Comparison of ENCODE assay signal across 29 cellular contexts in genomic region chr7:104839842-104840241, GRCh38.
"Had no signal": no experiment of that assay in that cellular context is flagged by ENCODE, and none has a peak within 500 bp of the region (broad histone marks: within the 10 kb centered on the region; RNA-seq: fewer than 3 reads in every experiment).

No MANE protein-coding gene starts in this region.

- H3K9me3 Mint-ChIP-seq: dendritic cell treated with granulocyte-macrophage colony-stimulating factor and Interleukin-4, amounts not matched to agents 40 ng/mL and 50 ng/mL, for 4 days; effector memory CD8-positive, alpha-beta T cell; endodermal cell had no signal

- DNase-seq: colonic mucosa; cortex of kidney; dermis blood vessel endothelial cell; dorsolateral prefrontal cortex; effector CD4-positive, alpha-beta T cell; effector CD8-positive, alpha-beta T cell; effector memory CD4-positive, alpha-beta T cell; effector memory CD8-positive, alpha-beta T cell; endodermal cell; erythroblast; esophagus squamous epithelium; foreskin fibroblast; foreskin keratinocyte; foreskin melanocyte; gastrocnemius medialis; glutamatergic neuron; head of caudate nucleus; heart left ventricle; heart right ventricle; hippocampal formation had no signal

- H3K27me3 Mint-ChIP-seq: dendritic cell treated with granulocyte-macrophage colony-stimulating factor and Interleukin-4, amounts not matched to agents 40 ng/mL and 50 ng/mL, for 4 days had no signal

- H3K36me3 ChIP-seq: colonic mucosa, esophagus muscularis mucosa, esophagus squamous epithelium, gastrocnemius medialis, gastroesophageal sphincter, heart left ventricle, heart right ventricle had no signal

- H3K4me2 ChIP-seq: hepatocyte had no signal

- H3K79me2 ChIP-seq: hepatocyte had no signal

- H3K27ac ChIP-seq: colonic mucosa, coronary artery, dorsolateral prefrontal cortex, epithelial cell of prostate, esophagus muscularis mucosa, esophagus squamous epithelium, foreskin keratinocyte, gastrocnemius medialis, gastroesophageal sphincter, heart left ventricle, heart right ventricle, hepatocyte had no signal

- H3K9me3 ChIP-seq: colonic mucosa, esophagus muscularis mucosa, esophagus squamous epithelium, gastrocnemius medialis, gastroesophageal sphincter, heart left ventricle, heart right ventricle had no signal

- H3K4me1 ChIP-seq: colonic mucosa, esophagus muscularis mucosa, esophagus squamous epithelium, foreskin keratinocyte, gastrocnemius medialis, gastroesophageal sphincter, heart left ventricle, heart right ventricle had no signal

- H3K4me3 ChIP-seq: colonic mucosa, coronary artery, dorsolateral prefrontal cortex, esophagus muscularis mucosa, esophagus squamous epithelium, gastrocnemius medialis, gastroesophageal sphincter, heart left ventricle, heart right ventricle, hepatocyte had no signal

- ATAC-seq: effector memory CD8-positive, alpha-beta T cell; esophagus mucosa; foreskin keratinocyte; gastrocnemius medialis; gastroesophageal sphincter; heart left ventricle; heart right ventricle had no signal

- H3K4me1 Mint-ChIP-seq: endodermal cell had no signal

- FAIRE-seq: endometrium, endothelial cell of umbilical vein had no signal

- H3K27ac Mint-ChIP-seq: dendritic cell treated with granulocyte-macrophage colony-stimulating factor and Interleukin-4, amounts not matched to agents 40 ng/mL and 50 ng/mL, for 4 days; effector memory CD8-positive, alpha-beta T cell; endodermal cell had no signal

- H3K4me3 Mint-ChIP-seq: dendritic cell treated with granulocyte-macrophage colony-stimulating factor and Interleukin-4, amounts not matched to agents 40 ng/mL and 50 ng/mL, for 4 days; effector memory CD8-positive, alpha-beta T cell; endodermal cell had no signal

- H2AFZ ChIP-seq: hepatocyte had no signal

- H3K27me3 ChIP-seq: colonic mucosa had no signal
